In the genomic region with DNA sequence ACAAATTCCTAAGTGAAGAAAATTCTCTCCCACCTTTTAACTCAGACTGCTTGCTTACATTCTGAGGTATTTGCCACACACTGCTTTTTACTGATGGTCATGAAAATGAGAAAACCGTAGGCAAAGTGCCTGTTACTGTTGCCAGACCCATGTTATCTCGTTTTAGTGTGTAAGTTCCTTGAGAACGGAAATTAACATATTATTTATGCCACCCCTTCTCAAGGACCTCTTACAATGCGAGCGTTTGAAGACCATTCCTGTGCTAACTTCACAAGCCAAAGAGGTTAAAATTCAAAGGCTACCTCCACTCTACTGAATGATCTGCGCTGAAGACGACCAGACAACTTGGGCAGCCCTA, we compare ENCODE assay signal across 8 cellular contexts. TPM values are rescaled to one million over a fixed set of nuclear protein-coding genes. Genes with fewer than 3 reads are reported as not detected.
A peak's percentile ranks its signal among the peaks of the same experiment; 100 is the strongest.
DNase-seq lines count a peak whose midpoint lies in the region; ATAC-seq and TF ChIP-seq lines count a peak whose summit lies in the region.

No MANE protein-coding gene starts in this region.

- H3K4me1 ChIP-seq in DOHH2 (ENCODE audit: control insufficient read depth, low read length): peaks cover 37% of the 10 kb centered on the region
- H3K4me1 ChIP-seq in OCI-LY7 (ENCODE audit: insufficient read depth, low read length, poor library complexity, severe bottlenecking): peaks cover 35% of the 10 kb centered on the region
- no peaks in the 10 kb centered on the region for H3K4me1 ChIP-seq in esophagus (ENCODE audit: control insufficient read depth in 2 of 2, insufficient read depth in 2 of 2, low read length in 1 of 2)

- H3K27me3 ChIP-seq in DOHH2 (ENCODE audit: control insufficient read depth, low read length) (no peaks in the 10 kb centered on the region), esophagus (ENCODE audit: control insufficient read depth in 1 of 2, insufficient read depth in 2 of 2, low read length in 2 of 2) (no peaks in the 10 kb centered on the region)

- H3K4me1 Mint-ChIP-seq in progenitor cell of endocrine pancreas (ENCODE audit: low read depth): peaks cover 18% of the 10 kb centered on the region

- H3K27ac ChIP-seq in DOHH2 (ENCODE audit: low read depth, low read length): peak overlapping the region; percentile 61
- H3K27ac ChIP-seq in OCI-LY7 (ENCODE audit: low read depth, low read length, poor library complexity, severe bottlenecking): peak overlapping the region; percentile 82
- H3K27ac ChIP-seq in esophagus (ENCODE audit: low read depth in 2 of 2, low read length in 1 of 2): peak overlapping the region; percentile 95 to 96

- no peaks in the 10 kb centered on the region for H4K20me1 ChIP-seq in DOHH2 (ENCODE audit: control insufficient read depth, insufficient read depth, low read depth, low read length)
- H4K20me1 ChIP-seq in OCI-LY7 (ENCODE audit: insufficient read depth, low read length): 0 out of 2 replicates have a peak, but pooled peaks cover 5% of the 10 kb centered on the region

- no peaks in the 10 kb centered on the region for H3F3A ChIP-seq in DOHH2 (ENCODE audit: control insufficient read depth, insufficient read depth)

- H3K9me3 Mint-ChIP-seq in progenitor cell of endocrine pancreas (ENCODE audit: low read depth): no peaks in the 10 kb centered on the region

- ATAC-seq in GM19397 (IDR thresholded peaks at IDR 0.05; ENCODE audit: unreplicated experiment): no peak
- no peak for ATAC-seq in GM19455 (IDR thresholded peaks at IDR 0.05; ENCODE audit: unreplicated experiment)
- no peak for ATAC-seq in HG02884 (IDR thresholded peaks at IDR 0.05; ENCODE audit: unreplicated experiment)

- H3K4me3 ChIP-seq in DOHH2 (ENCODE audit: low read length) (peak overlapping the region; percentile 81), OCI-LY7 (ENCODE audit: low read depth, low read length, poor library complexity, severe bottlenecking) (peak overlapping the region; percentile 95), esophagus (ENCODE audit: low read depth in 1 of 2, low read length in 2 of 2) (peak overlapping the region; percentile 73 to 87)

- CTCF ChIA-PET in OCI-LY7 (lab: Charles Lee; ENCODE audit: unreplicated experiment): no interaction called here

- peak overlapping the region; percentile 58 for H3K4me2 ChIP-seq in DOHH2 (ENCODE audit: low read length)
- H3K4me2 ChIP-seq in OCI-LY7 (ENCODE audit: low read length): peak overlapping the region; percentile 84

- POLR2A ChIA-PET in OCI-LY7 (lab: Charles Lee): interaction anchor here (0.6 to 1.2 kb wide), 3 partner anchors 20 to 143 kb away, joined by 3 to 6 read pairs (median 3); no protein-coding TSS in a partner anchor

- TSS peak; percentile 78 for BruUV-seq in OCI-LY7 (replicated peaks; lab: Mats Ljungman, UMichigan)

- no peaks in the 10 kb centered on the region for H3K36me3 Mint-ChIP-seq in progenitor cell of endocrine pancreas (ENCODE audit: insufficient read depth)

- peaks cover 56% of the 10 kb centered on the region for H3K79me2 ChIP-seq in DOHH2 (ENCODE audit: control insufficient read depth, low read length)
- peaks cover 52% of the 10 kb centered on the region for H3K79me2 ChIP-seq in OCI-LY7 (ENCODE audit: insufficient read depth, low read depth, low read length)

- WGBS in esophagus, 2 donors: 0 to 1% methylated on average over 7 of the region's 7 CpGs

- DNase-seq in OCI-LY7 (ENCODE audit: low spot score) (no peak), progenitor cell of endocrine pancreas (ENCODE audit: low spot score, unreplicated experiment) (no peak), DMS79 treated with DMSO at 0.1 percent for 48 hours (lab: John Stamatoyannopoulos, UW) (no peak)

- H3K27me3 Mint-ChIP-seq in progenitor cell of endocrine pancreas: no peaks in the 10 kb centered on the region

- H3K36me3 ChIP-seq in DOHH2 (ENCODE audit: control insufficient read depth, low read length) (peaks cover 25% of the 10 kb centered on the region), OCI-LY7 (ENCODE audit: insufficient read depth, low read length) (peaks cover 26% of the 10 kb centered on the region), esophagus (ENCODE audit: control insufficient read depth in 2 of 2, insufficient read depth in 2 of 2, low read length in 1 of 2) (peaks cover 0 to 2% of the 10 kb centered on the region in 2 donors)

- H3K9me2 ChIP-seq in DOHH2 (replicated peaks; ENCODE audit: control insufficient read depth, low read length) (no peaks in the 10 kb centered on the region), OCI-LY7 (ENCODE audit: insufficient read depth, low read length) (no peaks in the 10 kb centered on the region)

- no peaks in the 10 kb centered on the region for H3K9me3 ChIP-seq in DOHH2 (ENCODE audit: control insufficient read depth, insufficient read depth, low read length)
- no peaks in the 10 kb centered on the region for H3K9me3 ChIP-seq in OCI-LY7 (ENCODE audit: low read length)
- no peaks in the 10 kb centered on the region for H3K9me3 ChIP-seq in esophagus (ENCODE audit: control insufficient read depth in 2 of 2, insufficient read depth in 1 of 2, low read depth in 1 of 2, low read length in 1 of 2)

- peak overlapping the region; percentile 93 for H3K4me3 Mint-ChIP-seq in progenitor cell of endocrine pancreas (ENCODE audit: low read depth)

- TF ChIP-seq CTCF in DOHH2 (IDR thresholded peaks at IDR 0.05; ENCODE audit: low read depth, low read length, poor library complexity, severe bottlenecking): no peak
- no peak for TF ChIP-seq CTCF in OCI-LY7 (conservative IDR thresholded peaks at IDR 0.05; ENCODE audit: low read length)
- no peak for TF ChIP-seq CTCF in progenitor cell of endocrine pancreas (IDR thresholded peaks at IDR 0.05; ENCODE audit: unreplicated experiment)

- peak overlapping the region; percentile 100 for H3K27ac Mint-ChIP-seq in progenitor cell of endocrine pancreas

- H2AFZ ChIP-seq in OCI-LY7 (ENCODE audit: low read length): peak overlapping the region; percentile 94

- intact Hi-C loops in OCI-LY7 (cut with micrococcal nuclease; ENCODE audit: unreplicated experiment): no loop called here

RNA-seq across cellular contexts. Expression of a gene that starts 0.5 kb away (rescaled TPM):
- total RNA-seq in OCI-LY7 (2014; rRNA removed; shearing (Covaris generic)): 31.6 and 33.9 TPM in 2 replicates
- total RNA-seq in OCI-LY7 (2022) (36.7 and 43.0 TPM in 2 replicates), progenitor cell of endocrine pancreas (49.8 and 52.5 TPM in 2 replicates)
- 10 to 100 TPM; 11.4 to 20.1 TPM for polyA plus RNA-seq in esophagus

RNA-seq across cellular contexts. Expression of a gene that starts 27.2 kb away (rescaled TPM):
- total RNA-seq in OCI-LY7 (2014; rRNA removed; shearing (Covaris generic)): 20.7 and 24.1 TPM in 2 replicates
- total RNA-seq in OCI-LY7 (2022) (28.6 and 31.0 TPM in 2 replicates), progenitor cell of endocrine pancreas (68.8 and 69.6 TPM in 2 replicates)
- polyA plus RNA-seq in esophagus: 10 to 100 TPM; 57.0 to 71.4 TPM
